ENCODE assay signal across 15 cellular contexts in genomic region chr7:92730808-92731207, GRCh38.
A peak's percentile ranks its signal among the peaks of the same experiment; 100 is the strongest.
DNase-seq lines count a peak whose midpoint lies in the region; ATAC-seq and TF ChIP-seq lines count a peak whose summit lies in the region.
"Had no signal": no experiment of that assay in that cellular context is flagged by ENCODE, and none has a peak within 500 bp of the region (broad histone marks: within the 10 kb centered on the region; RNA-seq: fewer than 3 reads in every experiment).

No MANE protein-coding gene starts in this region.

- peaks cover 3% of the 10 kb centered on the region for H3K36me3 ChIP-seq in IMR-90 (ENCODE audit: control insufficient read depth, insufficient read depth, low read length)
- H3K36me3 ChIP-seq: uterus had no signal

- ATAC-seq in activated T-cell treated with anti-CD3 and anti-CD28 coated beads, Interleukin-2, amount 50 U/mL, for 4 hours, result no peak
- no peak for ATAC-seq in IMR-90 (ENCODE audit: low read depth)
- ATAC-seq in naive B cell (ENCODE audit: low read depth in 2 of 2), result no peak
- ATAC-seq in GM21423 (IDR thresholded peaks at IDR 0.05; ENCODE audit: unreplicated experiment), result no peak
- ATAC-seq: left colon had no signal

- H3K4me1 Mint-ChIP-seq in activated T-cell treated with anti-CD3 and anti-CD28 coated beads, Interleukin-2, amount 50 U/mL, for 4 hours (ENCODE audit: low read depth), result peaks cover 53% of the 10 kb centered on the region
- H3K4me1 Mint-ChIP-seq in activated T-helper 2 cell treated with anti-CD3 and anti-CD28 coated beads, Interferon-gamma antibody, Interleukin-2, Interleukin-4, amounts not matched to agents 10 μg/mL and 5 μg/mL and 100 μg/mL, durations not matched to agents 14 hours and 24 hours and 36 hours (ENCODE audit: low read depth), result peaks cover 71% of the 10 kb centered on the region
- H3K4me1 Mint-ChIP-seq in naive B cell, result peaks cover 30 to 37% (median 31%) of the 10 kb centered on the region in 3 donors

- H4K20me1 ChIP-seq in IMR-90 (ENCODE audit: insufficient read depth, low read length), result peaks cover 16% of the 10 kb centered on the region; the same call in 1 of the 2 replicates

- POLR2A ChIA-PET in IMR-90 (lab: Charles Lee; ENCODE audit: unreplicated experiment), result no interaction called here

- H4K91ac ChIP-seq in IMR-90 (ENCODE audit: insufficient read depth, low read depth, low read length), result no peak overlapping the region

- no peak overlapping the region for H2AK9ac ChIP-seq in IMR-90 (replicated peaks; ENCODE audit: low read depth, low read length, poor library complexity)

- no peak overlapping the region for H2AK5ac ChIP-seq in IMR-90 (ENCODE audit: low read depth, low read length)

- no peak for TF ChIP-seq POLR2A in IMR-90 (IDR thresholded peaks at IDR 0.05; ENCODE audit: low read depth, low read length)

- dilution Hi-C loops in IMR-90 (cut with HindIII; ENCODE audit: low sequenced_read_pairs, unreplicated experiment), result no loop called here

- intact Hi-C loops in IMR-90 (cut with micrococcal nuclease), result no loop called here
- intact Hi-C loops in activated T-helper 2 cell treated with anti-CD3 and anti-CD28 coated beads, Interferon-gamma antibody, Interleukin-2, Interleukin-4, amounts not matched to agents 10 μg/mL and 5 μg/mL and 100 μg/mL, durations not matched to agents 14 hours and 24 hours and 36 hours (cut with micrococcal nuclease), result loop anchor here (1.0 to 5.0 kb wide), 11 partner anchors 13 to 386 kb away; partner anchors contain the start of genes PEX1, RBM48 and SAMD9

- H3K4ac ChIP-seq in IMR-90 (ENCODE audit: low read depth, low read length), result no peak overlapping the region

- H2BK120ac ChIP-seq in IMR-90 (ENCODE audit: low read depth, low read length), result no peak overlapping the region

- no peak overlapping the region for H2BK15ac ChIP-seq in IMR-90 (ENCODE audit: low read depth, low read length)

- no peak overlapping the region for H4K5ac ChIP-seq in IMR-90 (ENCODE audit: low read depth, low read length)

- peaks cover 11% of the 10 kb centered on the region for H3K9me1 ChIP-seq in IMR-90 (ENCODE audit: insufficient read depth, low read length)

- DNase-seq in activated T-cell treated with anti-CD3 and anti-CD28 coated beads, Interleukin-2, amount 50 U/mL, for 4 hours, result no peak
- DNase-seq in activated T-cell treated with anti-CD3 and anti-CD28 coated beads, Interleukin-2, amount 50 U/mL, for 1 hour, result no peak
- peak; percentile 58 for DNase-seq in IMR-90
- DNase-seq in activated T-helper 2 cell treated with anti-CD3 and anti-CD28 coated beads, Interferon-gamma antibody, Interleukin-2, Interleukin-4, amounts not matched to agents 10 μg/mL and 5 μg/mL and 100 μg/mL, durations not matched to agents 14 hours and 24 hours and 36 hours (ENCODE audit: low spot score), result no peak
- no peak for DNase-seq in naive B cell
- DNase-seq in stimulated activated CD4-positive, alpha-beta T cell treated with anti-CD3 and anti-CD28 coated beads, Interleukin-4, amount 100 ng/mL, for 1 hour, result no peak
- DNase-seq in COLO829 (ENCODE audit: low spot score), result no peak
- DNase-seq: activated CD4-positive, alpha-beta T cell treated with anti-CD3 and anti-CD28 coated beads for 4 hours; activated gamma-delta T cell; effector memory CD4-positive, alpha-beta T cell; left colon; NCI-H1105; uterus had no signal

- H3K27ac ChIP-seq in IMR-90 (ENCODE audit: insufficient read depth, low read length), result no peak overlapping the region
- H3K27ac ChIP-seq: RWPE1, uterus had no signal

- H3K27ac Mint-ChIP-seq in activated T-helper 2 cell treated with anti-CD3 and anti-CD28 coated beads, Interferon-gamma antibody, Interleukin-2, Interleukin-4, amounts not matched to agents 10 μg/mL and 5 μg/mL and 100 μg/mL, durations not matched to agents 14 hours and 24 hours and 36 hours, result peak overlapping the region; percentile 96
- H3K27ac Mint-ChIP-seq in naive B cell, result peak overlapping the region; percentile 57 to 98 (median 90)

- CTCF ChIA-PET in IMR-90 (lab: Yijun Ruan, JAX), result interaction anchor here (0.5 kb wide), 1 partner anchor 40 kb away, joined by 3 read pairs; no protein-coding TSS in a partner anchor

- H3K4me2 ChIP-seq in IMR-90 (ENCODE audit: low read depth, low read length), result no peak overlapping the region

- no peak overlapping the region for H4K8ac ChIP-seq in IMR-90 (ENCODE audit: low read depth in 2 of 2, low read length in 2 of 2)

- H3K9ac ChIP-seq in IMR-90 (ENCODE audit: low read depth, low read length), result no peak overlapping the region

- no peak for TF ChIP-seq RAD21 in IMR-90 (IDR thresholded peaks at IDR 0.05; ENCODE audit: low read length)

- BruUV-seq in IMR-90 (replicated peaks; lab: Mats Ljungman, UMichigan), result no TSS peak

- H2AFZ ChIP-seq in IMR-90 (replicated peaks; ENCODE audit: low read length, poor library complexity), result no peak overlapping the region

- no peak overlapping the region for H3K23ac ChIP-seq in IMR-90 (ENCODE audit: low read depth, low read length)

- no peak overlapping the region for H3K14ac ChIP-seq in IMR-90 (replicated peaks; ENCODE audit: low read depth, low read length)

- H3K36me3 Mint-ChIP-seq in activated T-cell treated with anti-CD3 and anti-CD28 coated beads, Interleukin-2, amount 50 U/mL, for 4 hours (ENCODE audit: insufficient read depth), result peaks cover 39% of the 10 kb centered on the region
- peaks cover 73% of the 10 kb centered on the region for H3K36me3 Mint-ChIP-seq in activated T-helper 2 cell treated with anti-CD3 and anti-CD28 coated beads, Interferon-gamma antibody, Interleukin-2, Interleukin-4, amounts not matched to agents 10 μg/mL and 5 μg/mL and 100 μg/mL, durations not matched to agents 14 hours and 24 hours and 36 hours (ENCODE audit: low read depth)
- no peaks in the 10 kb centered on the region for H3K36me3 Mint-ChIP-seq in naive B cell

- no peak overlapping the region for H2BK5ac ChIP-seq in IMR-90 (ENCODE audit: low read depth, low read length, poor library complexity, severe bottlenecking)

- H3K9me3 ChIP-seq in IMR-90 (ENCODE audit: control insufficient read depth, insufficient read depth, low read length), result no peaks in the 10 kb centered on the region
- H3K9me3 ChIP-seq: uterus had no signal

- no peak overlapping the region for H3K4me3 ChIP-seq in IMR-90 (ENCODE audit: insufficient read depth, low read depth, low read length)
- H3K4me3 ChIP-seq: uterus had no signal

- H2BK20ac ChIP-seq in IMR-90 (ENCODE audit: low read depth, low read length), result no peak overlapping the region

- in situ Hi-C loops in IMR-90 (cut with MboI; ENCODE audit: low sequenced_read_pairs), result no loop called here

- H3K4me1 ChIP-seq in IMR-90 (ENCODE audit: control insufficient read depth, insufficient read depth, low read length), result peaks cover 12% of the 10 kb centered on the region
- H3K4me1 ChIP-seq: uterus had no signal

- TF ChIP-seq CTCF in IMR-90 (conservative IDR thresholded peaks at IDR 0.05; ENCODE audit: low read depth, low read length), result no peak

- H3K56ac ChIP-seq in IMR-90 (ENCODE audit: extremely low read depth, insufficient read depth, low read length), result no peak overlapping the region

- no peak overlapping the region for H3K18ac ChIP-seq in IMR-90 (ENCODE audit: low read depth, low read length)

- peak overlapping the region; percentile 29 for H3K4me3 Mint-ChIP-seq in activated T-cell treated with anti-CD3 and anti-CD28 coated beads, Interleukin-2, amount 50 U/mL, for 4 hours
- no peak overlapping the region for H3K4me3 Mint-ChIP-seq in activated T-helper 2 cell treated with anti-CD3 and anti-CD28 coated beads, Interferon-gamma antibody, Interleukin-2, Interleukin-4, amounts not matched to agents 10 μg/mL and 5 μg/mL and 100 μg/mL, durations not matched to agents 14 hours and 24 hours and 36 hours (ENCODE audit: low read depth)
- peak overlapping the region in 5 of 8 donors; percentile 12 to 71 (median 35) for H3K4me3 Mint-ChIP-seq in naive B cell

- H3K9me3 Mint-ChIP-seq in activated T-cell treated with anti-CD3 and anti-CD28 coated beads, Interleukin-2, amount 50 U/mL, for 4 hours, result peaks cover 3% of the 10 kb centered on the region
- peaks cover 4% of the 10 kb centered on the region for H3K9me3 Mint-ChIP-seq in activated T-helper 2 cell treated with anti-CD3 and anti-CD28 coated beads, Interferon-gamma antibody, Interleukin-2, Interleukin-4, amounts not matched to agents 10 μg/mL and 5 μg/mL and 100 μg/mL, durations not matched to agents 14 hours and 24 hours and 36 hours
- H3K9me3 Mint-ChIP-seq in naive B cell, result peaks cover 0 to 4% (median 0%) of the 10 kb centered on the region in 7 donors

- H3K27me3 Mint-ChIP-seq in activated T-cell treated with anti-CD3 and anti-CD28 coated beads, Interleukin-2, amount 50 U/mL, for 4 hours (ENCODE audit: low read depth), result no peaks in the 10 kb centered on the region
- H3K27me3 Mint-ChIP-seq in activated T-helper 2 cell treated with anti-CD3 and anti-CD28 coated beads, Interferon-gamma antibody, Interleukin-2, Interleukin-4, amounts not matched to agents 10 μg/mL and 5 μg/mL and 100 μg/mL, durations not matched to agents 14 hours and 24 hours and 36 hours (ENCODE audit: low read depth), result no peaks in the 10 kb centered on the region
- H3K27me3 Mint-ChIP-seq in naive B cell, result no peaks in the 10 kb centered on the region

- H3K27me3 ChIP-seq in IMR-90 (ENCODE audit: control insufficient read depth, insufficient read depth, low read length), result no peaks in the 10 kb centered on the region
- H3K27me3 ChIP-seq: uterus had no signal

- WGBS in IMR-90 (ENCODE audit: extremely low coverage in 2 of 2, insufficient read length in 1 of 2), 2 experiments, result no CpG with 5 or more reads among the region's 3 CpGs

- peaks cover 32 to 78% of the 10 kb centered on the region in 2 experiments for H3K79me1 ChIP-seq in IMR-90 (ENCODE audit: low read depth in 1 of 2, low read length in 2 of 2)

TF ChIP-seq in IMR-90, 13 proteins besides CTCF, POLR2A, EP300 and RAD21 (continues in another document):
- TF ChIP-seq FOS (IDR thresholded peaks at IDR 0.05; ENCODE audit: low read depth, low read length) (no peak), BHLHE40 (IDR thresholded peaks at IDR 0.05; ENCODE audit: low read depth, low read length) (no peak), CHD1 (IDR thresholded peaks at IDR 0.05; ENCODE audit: low read depth, low read length) (no peak), RCOR1 (IDR thresholded peaks at IDR 0.05; ENCODE audit: insufficient replicate concordance, low read length) (no peak), MAFK (IDR thresholded peaks at IDR 0.05; ENCODE audit: low read depth, low read length) (no peak), CEBPB (IDR thresholded peaks at IDR 0.05; ENCODE audit: low read depth, low read length) (no peak), SMC3 (IDR thresholded peaks at IDR 0.05; ENCODE audit: low read depth, low read length) (no peak), MAZ (IDR thresholded peaks at IDR 0.05; ENCODE audit: borderline replicate concordance, low read depth, low read length) (no peak), USF2 (IDR thresholded peaks at IDR 0.05; ENCODE audit: low read depth, low read length) (no peak)
